Comparison of ENCODE assay signal across 12 cellular contexts in genomic region chr6:2986722-2987196, GRCh38. TPM values are rescaled to one million over a fixed set of nuclear protein-coding genes. Genes with fewer than 3 reads are reported as not detected.
DNase-seq lines count a peak whose midpoint lies in the region; ATAC-seq and TF ChIP-seq lines count a peak whose summit lies in the region.
"Had no signal": no experiment of that assay in that cellular context is flagged by ENCODE, and none has a peak within 500 bp of the region (broad histone marks: within the 10 kb centered on the region; RNA-seq: fewer than 3 reads in every experiment).

No MANE protein-coding gene starts in this region.

- DNase-seq in AG10803 (ENCODE audit: low read depth) (peak; percentile 96), MG63 (peak; percentile 75), chondrocyte (ENCODE audit: low spot score) (no peak), H7 (no peak), CD14-positive monocyte (ENCODE audit: low spot score) (no peak), KG1 (lab: John Stamatoyannopoulos, UW) (no peak)
- DNase-seq: GOT3, Karpas-422, left ventricle myocardium superior had no signal

- no peak overlapping the region for H3K4me3 ChIP-seq in AG10803 (ENCODE audit: low read length)
- no peak overlapping the region for H3K4me3 ChIP-seq in MG63
- no peak overlapping the region for H3K4me3 ChIP-seq in muscle layer of duodenum (ENCODE audit: low read depth in 1 of 2, low read length in 2 of 2)
- H3K4me3 ChIP-seq in H7 (ENCODE audit: insufficient read depth, low read depth, low read length) = no peak overlapping the region
- H3K4me3 ChIP-seq: body of pancreas had no signal

- H3K36me3 ChIP-seq in MG63 = no peaks in the 10 kb centered on the region
- no peaks in the 10 kb centered on the region for H3K36me3 ChIP-seq in muscle layer of duodenum (ENCODE audit: control insufficient read depth in 1 of 2, insufficient read depth in 2 of 2, low read length in 2 of 2)
- H3K36me3 ChIP-seq in H7 (replicated peaks; ENCODE audit: control insufficient read depth, insufficient read depth, low read length) = no peaks in the 10 kb centered on the region

- H3K4me1 Mint-ChIP-seq in chondrocyte (ENCODE audit: low read depth) = peaks cover 44% of the 10 kb centered on the region
- peaks cover 46% of the 10 kb centered on the region for H3K4me1 Mint-ChIP-seq in CD14-positive monocyte

- no peaks in the 10 kb centered on the region for H3K36me3 Mint-ChIP-seq in chondrocyte (ENCODE audit: low read depth)
- H3K36me3 Mint-ChIP-seq in CD14-positive monocyte = no peaks in the 10 kb centered on the region

- no peaks in the 10 kb centered on the region for H3K27me3 Mint-ChIP-seq in chondrocyte (ENCODE audit: low read depth)
- peaks cover 2 to 7% (median 2%) of the 10 kb centered on the region in 3 donors for H3K27me3 Mint-ChIP-seq in CD14-positive monocyte (ENCODE audit: low read depth in 3 of 3)

- H3K4me3 Mint-ChIP-seq in chondrocyte (ENCODE audit: unreplicated experiment) = no peak overlapping the region
- no peak overlapping the region for H3K4me3 Mint-ChIP-seq in CD14-positive monocyte

- intact Hi-C loops in CD14-positive monocyte (cut with micrococcal nuclease) = loop anchor here (5.0 to 10.0 kb wide), 4 partner anchors 34 to 144 kb away; partner anchors contain the start of gene SERPINB1 (in 2 of the 2)

- H3K27ac ChIP-seq in muscle layer of duodenum (ENCODE audit: low read length) = peak overlapping the region; percentile 100

- peaks cover 16 to 23% of the 10 kb centered on the region in 2 donors for H3K4me1 ChIP-seq in muscle layer of duodenum (ENCODE audit: control insufficient read depth in 1 of 2, insufficient read depth in 2 of 2, low read length in 2 of 2)

- H3K9me3 ChIP-seq in MG63 = no peaks in the 10 kb centered on the region
- H3K9me3 ChIP-seq in muscle layer of duodenum (ENCODE audit: control insufficient read depth in 1 of 2, low read length in 2 of 2) = no peaks in the 10 kb centered on the region
- H3K9me3 ChIP-seq: body of pancreas had no signal

- ATAC-seq in HG02588 (IDR thresholded peaks at IDR 0.05; ENCODE audit: unreplicated experiment) = no peak
- ATAC-seq: body of pancreas, left ventricle myocardium superior had no signal

- H3K27ac Mint-ChIP-seq in chondrocyte (ENCODE audit: unreplicated experiment) (peak overlapping the region; percentile 99), CD14-positive monocyte (peak overlapping the region in 1 of 7 donors; percentile 3)

- H3K9me3 Mint-ChIP-seq in chondrocyte (ENCODE audit: low read depth) (no peaks in the 10 kb centered on the region), CD14-positive monocyte (peaks cover 0 to 2% (median 0%) of the 10 kb centered on the region in 7 donors)

- H3K27me3 ChIP-seq in MG63 = no peaks in the 10 kb centered on the region
- no peaks in the 10 kb centered on the region for H3K27me3 ChIP-seq in muscle layer of duodenum (ENCODE audit: low read depth, low read length)
- H3K27me3 ChIP-seq in H7 (ENCODE audit: control insufficient read depth, insufficient read depth, low read length) = no peaks in the 10 kb centered on the region
- H3K27me3 ChIP-seq: body of pancreas had no signal

- TF ChIP-seq CTCF in AG10803 (conservative IDR thresholded peaks at IDR 0.05; ENCODE audit: low read length) = no peak
- TF ChIP-seq CTCF in chondrocyte (IDR thresholded peaks at IDR 0.05) = no peak
- TF ChIP-seq CTCF in CD14-positive monocyte (IDR thresholded peaks at IDR 0.05) = no peak

RNA-seq across cellular contexts. Expression of gene NQO2, which starts 12.9 kb away (rescaled TPM):
- 4.2 and 17.6 TPM in 2 replicates for total RNA-seq in MG63 (2014; rRNA removed; shearing (Covaris generic); ENCODE audit: low replicate concordance)
- total RNA-seq in chondrocyte = 34.4 to 40.7 TPM (median 35.1 TPM) in 3 replicates
- total RNA-seq in H7 (2014; rRNA removed; shearing (Covaris generic)) = 40.5 and 76.0 TPM in 2 replicates
- polyA plus RNA-seq in CD14-positive monocyte = 100 to 1,000 TPM; 146 to 281 TPM

RNA-seq across cellular contexts. Expression of gene SERPINB6, which starts 15.4 kb away (rescaled TPM):
- total RNA-seq in MG63 (2014; rRNA removed; shearing (Covaris generic); ENCODE audit: low replicate concordance) = 45.1 and 59.9 TPM in 2 replicates
- total RNA-seq in chondrocyte = 74.0 to 98.0 TPM (median 97.3 TPM) in 3 replicates
- total RNA-seq in H7 (2014; rRNA removed; shearing (Covaris generic)) = 26.8 and 34.1 TPM in 2 replicates
- 100 to 1,000 TPM; 200 to 208 TPM for polyA plus RNA-seq in CD14-positive monocyte

Comparison
In these comparisons a context has a peak if more than half of its experiments do, and no peak if none do; other contexts are left out.
1. DNase-seq: peak in AG10803 (single experiment) and MG63 (single experiment); none in chondrocyte (single experiment), H7 (single experiment), CD14-positive monocyte (single experiment) and KG1 (single experiment).